Comparison of ENCODE assay signal across 28 cellular contexts in genomic region chr6:99148111-99148510, GRCh38.
"Had no signal": no experiment of that assay in that cellular context is flagged by ENCODE, and none has a peak within 500 bp of the region (broad histone marks: within the 10 kb centered on the region; RNA-seq: fewer than 3 reads in every experiment).

No MANE protein-coding gene starts in this region.

- H3K9me3 Mint-ChIP-seq: activated B cell treated with CpG ODN at 0.5 μM for 24 hours; activated CD4-positive, alpha-beta memory T cell treated with anti-CD3 and anti-CD28 coated beads for 36 hours; activated CD4-positive, alpha-beta T cell treated with anti-CD3 and anti-CD28 coated beads, Interleukin-2, amount 10 ng/mL, durations not matched to agents 7 days and 5 days; activated naive CD4-positive, alpha-beta T cell treated with anti-CD3 and anti-CD28 coated beads for 36 hours; activated T-helper 17 cell treated with anti-CD3 and anti-CD28 coated beads, Interleukin-2, amount 50 U/mL, for 72 hours; central memory CD8-positive, alpha-beta T cell had no signal

- H3K9me3 ChIP-seq: Peyer's patch had no signal

- H3K4me3 Mint-ChIP-seq: activated B cell treated with CpG ODN at 0.5 μM for 24 hours; activated CD4-positive, alpha-beta memory T cell treated with anti-CD3 and anti-CD28 coated beads for 36 hours; activated CD4-positive, alpha-beta T cell treated with anti-CD3 and anti-CD28 coated beads, Interleukin-2, amount 10 ng/mL, durations not matched to agents 7 days and 5 days; activated naive CD4-positive, alpha-beta T cell treated with anti-CD3 and anti-CD28 coated beads for 36 hours; activated naive CD8-positive, alpha-beta T cell; activated T-helper 17 cell treated with anti-CD3 and anti-CD28 coated beads, Interleukin-2, amount 50 U/mL, for 72 hours; central memory CD8-positive, alpha-beta T cell; T-helper 17 cell had no signal

- H3K4me1 ChIP-seq: Peyer's patch had no signal

- DNase-seq: activated B cell treated with CpG ODN at 0.5 μM for 24 hours; activated CD4-positive, alpha-beta memory T cell treated with anti-CD3 and anti-CD28 coated beads for 36 hours; activated CD4-positive, alpha-beta T cell treated with anti-CD3 and anti-CD28 coated beads, Interleukin-2, amount 10 ng/mL, durations not matched to agents 7 days and 5 days; activated gamma-delta T cell; activated naive CD4-positive, alpha-beta T cell treated with anti-CD3 and anti-CD28 coated beads for 36 hours; activated T-cell treated with anti-CD3 and anti-CD28 coated beads for 4 hours; activated T-cell treated with anti-CD3 and anti-CD28 coated beads, Interleukin-2, amount 50 U/mL, for 48 hours; amygdala; Kasumi-1; KBM-7; NCI-H1105 treated with DMSO at 0.1 percent for 48 hours; NCI-H1436 treated with DMSO at 0.1 percent for 48 hours; NCI-H187; NCI-H2081; NCI-H345; NCI-H510A; NCI-H774; NK-92 treated with Interleukin-12 subunit alpha and Interleukin-12 subunit beta, amount 100 ng/mL, for 24 hours; OCI-M1; Peyer's patch; SHP77 treated with DMSO at 0.1 percent for 48 hours; T-helper 17 cell; T-helper 9 cell had no signal

- H3K36me3 Mint-ChIP-seq: activated CD4-positive, alpha-beta memory T cell treated with anti-CD3 and anti-CD28 coated beads for 36 hours; activated naive CD8-positive, alpha-beta T cell; brain had no signal

- H3K27ac ChIP-seq: Peyer's patch, RWPE1 had no signal

- H3K27me3 ChIP-seq: Peyer's patch had no signal

- ATAC-seq: activated T-helper 17 cell treated with anti-CD3 and anti-CD28 coated beads, Interleukin-2, amount 50 U/mL, for 72 hours; T-helper 17 cell had no signal

- H3K4me3 ChIP-seq: Peyer's patch had no signal

- H3K4me1 Mint-ChIP-seq: activated B cell treated with CpG ODN at 0.5 μM for 24 hours; activated CD4-positive, alpha-beta T cell treated with anti-CD3 and anti-CD28 coated beads, Interleukin-2, amount 10 ng/mL, durations not matched to agents 7 days and 5 days; activated T-helper 17 cell treated with anti-CD3 and anti-CD28 coated beads, Interleukin-2, amount 50 U/mL, for 72 hours; central memory CD8-positive, alpha-beta T cell had no signal

- H3K27me3 Mint-ChIP-seq: activated CD4-positive, alpha-beta T cell treated with anti-CD3 and anti-CD28 coated beads, Interleukin-2, amount 10 ng/mL, durations not matched to agents 7 days and 5 days; brain had no signal

- H3K27ac Mint-ChIP-seq: activated B cell treated with CpG ODN at 0.5 μM for 24 hours; activated CD4-positive, alpha-beta memory T cell treated with anti-CD3 and anti-CD28 coated beads for 36 hours; activated CD4-positive, alpha-beta T cell treated with anti-CD3 and anti-CD28 coated beads, Interleukin-2, amount 10 ng/mL, durations not matched to agents 7 days and 5 days; activated naive CD4-positive, alpha-beta T cell treated with anti-CD3 and anti-CD28 coated beads for 36 hours; activated naive CD8-positive, alpha-beta T cell; activated T-helper 17 cell treated with anti-CD3 and anti-CD28 coated beads, Interleukin-2, amount 50 U/mL, for 72 hours; T-helper 17 cell had no signal

- H3K36me3 ChIP-seq: Peyer's patch had no signal
